Comparison of ENCODE assay signal across 21 cellular contexts in genomic region chr4:52877694-52878093, GRCh38. TPM values are rescaled to one million over a fixed set of nuclear protein-coding genes. Genes with fewer than 3 reads are reported as not detected.
DNase-seq lines count a peak whose midpoint lies in the region; ATAC-seq, FAIRE-seq and TF ChIP-seq lines count a peak whose summit lies in the region.
"Had no signal": no experiment of that assay in that cellular context is flagged by ENCODE, and none has a peak within 500 bp of the region (broad histone marks: within the 10 kb centered on the region; RNA-seq: fewer than 3 reads in every experiment).

No MANE protein-coding gene starts in this region.

- CTCF ChIA-PET in H1 (lab: Charles Lee; ENCODE audit: partially characterized antibody), result interaction anchor here (0.6 to 1.4 kb wide), 8 partner anchors 9 to 332 kb away, joined by 3 to 4 read pairs (median 3); no protein-coding TSS in a partner anchor

- no peak overlapping the region for H2BK120ac ChIP-seq in H1 (replicated peaks; ENCODE audit: low read depth, low read length)

- peak overlapping the region; percentile 63; the same call in 1 of the 2 replicates for H2BK20ac ChIP-seq in H1 (ENCODE audit: low read length)

- POLR2A ChIA-PET in H1 (lab: Charles Lee; ENCODE audit: partially characterized antibody), result interaction anchor here (0.6 to 3.7 kb wide), 7 partner anchors 10 to 155 kb away, joined by 3 to 16 read pairs (median 7); no protein-coding TSS in a partner anchor

- peaks cover 3% of the 10 kb centered on the region for H3F3A ChIP-seq in neural progenitor cell (ENCODE audit: low read depth)

- H4K8ac ChIP-seq in H1 (ENCODE audit: extremely low read depth, insufficient read depth, low read length), result no peak overlapping the region

- no peak overlapping the region for H2BK15ac ChIP-seq in H1 (ENCODE audit: low read length)

- TF ChIP-seq CTCF in H1 (IDR thresholded peaks at IDR 0.05; ENCODE audit: control extremely low read depth in 1 of 3, insufficient read depth in 1 of 3, low read depth in 1 of 3, low read length in 3 of 3) (no peak), neural progenitor cell (IDR thresholded peaks at IDR 0.05) (no peak)

- H3K23ac ChIP-seq in H1 (ENCODE audit: insufficient read length), result no peak overlapping the region

- H3K9me3 ChIP-seq in H1 (ENCODE audit: insufficient read depth in 2 of 2, low read depth in 1 of 2, low read length in 1 of 2) (no peaks in the 10 kb centered on the region), neural progenitor cell (ENCODE audit: low read depth) (no peaks in the 10 kb centered on the region)
- H3K9me3 ChIP-seq: MG63 had no signal

- no peak for ATAC-seq in HG03175 (IDR thresholded peaks at IDR 0.05; ENCODE audit: unreplicated experiment)
- ATAC-seq: GM12878, HCT116, SK-N-SH treated with all-trans-retinoic acid at 6 μM for 48 hours had no signal

- peak overlapping the region; percentile 91 for H2BK12ac ChIP-seq in H1 (ENCODE audit: low read depth, low read length)

- no peak for TF ChIP-seq POLR2A in H1 (IDR thresholded peaks at IDR 0.05; ENCODE audit: control extremely low read depth in 1 of 2, low read depth in 2 of 2, low read length in 2 of 2)

- peaks cover 53% of the 10 kb centered on the region for H3K4me1 Mint-ChIP-seq in neural progenitor cell

- FAIRE-seq in H1 (lab: Jason Lieb, UNC), result no peak
- FAIRE-seq: GM12878 had no signal

- H3K79me1 ChIP-seq in H1 (ENCODE audit: low read depth, low read length), result no peaks in the 10 kb centered on the region

- H3K27ac ChIP-seq in H1 (ENCODE audit: low read depth, low read length) (no peak overlapping the region), neural progenitor cell (no peak overlapping the region)
- H3K27ac ChIP-seq: PC-9, RWPE1 had no signal

- H4K91ac ChIP-seq in H1 (replicated peaks; ENCODE audit: insufficient read length, low read length), result no peak overlapping the region

- DNase-seq in EH (ENCODE audit: low read depth) (peak; percentile 11), HT1080 (ENCODE audit: low read depth) (peak; percentile 6), H1 (ENCODE audit: low read depth in 1 of 2, low spot score in 2 of 2) (no peak), neural progenitor cell (ENCODE audit: low spot score) (peak; percentile 52), MV-4-11 (lab: John Stamatoyannopoulos, UW) (no peak), DMS79 (lab: John Stamatoyannopoulos, UW) (no peak)
- DNase-seq: CD4-positive, CD25-positive, alpha-beta regulatory T cell; GOT3; Kasumi-1; MG63; NCI-H1048; NCI-H1417 treated with DMSO at 0.1 percent for 48 hours; NCI-H187; NCI-H69; PC-9; SIG-M5 had no signal

- peaks cover 8% of the 10 kb centered on the region for H3K27me3 Mint-ChIP-seq in neural progenitor cell (ENCODE audit: insufficient read depth, low read depth)
- H3K27me3 Mint-ChIP-seq: CD4-positive, CD25-positive, alpha-beta regulatory T cell had no signal

- TF ChIP-seq RAD21 in H1 (IDR thresholded peaks at IDR 0.05 in 1 of 2, conservative IDR thresholded peaks at IDR 0.05 in 1 of 2; ENCODE audit: low read depth in 2 of 2, low read length in 2 of 2), result peak in 1 of 2 experiments; percentile 1; a peak in 1 of 4 replicates

- H2AK5ac ChIP-seq in H1 (ENCODE audit: low read depth, low read length), result no peak overlapping the region

- H3K4me1 ChIP-seq in H1 (replicated peaks in 1 of 4; ENCODE audit: control insufficient read depth in 3 of 4, insufficient read depth in 4 of 4, low read length in 3 of 4), result peaks cover 6 to 28% (median 21%) of the 10 kb centered on the region in 4 experiments
- peaks cover 27% of the 10 kb centered on the region for H3K4me1 ChIP-seq in neural progenitor cell

- no peaks in the 10 kb centered on the region for H3K23me2 ChIP-seq in H1 (ENCODE audit: low read depth, low read length)

- peak overlapping the region; percentile 1; the same call in 1 of the 2 replicates for H2BK5ac ChIP-seq in H1 (ENCODE audit: low read depth, low read length)

- no peak overlapping the region for H3K56ac ChIP-seq in H1 (replicated peaks; ENCODE audit: insufficient read length, low read depth, low read length)

- TF ChIP-seq EP300 in H1 (IDR thresholded peaks at IDR 0.05; ENCODE audit: borderline replicate concordance in 1 of 2, low read depth in 2 of 2, low read length in 2 of 2), result no peak

- H2AFZ ChIP-seq in H1 (ENCODE audit: low read length) (no peak overlapping the region), neural progenitor cell (replicated peaks) (no peak overlapping the region)
- H2AFZ ChIP-seq: PC-9 had no signal

- no peak overlapping the region for H4K5ac ChIP-seq in H1 (ENCODE audit: insufficient read length, low read depth, low read length)

- H3K4me3 Mint-ChIP-seq in neural progenitor cell, result no peak overlapping the region
- H3K4me3 Mint-ChIP-seq: CD4-positive, CD25-positive, alpha-beta regulatory T cell had no signal

- no peak overlapping the region for H3K14ac ChIP-seq in H1 (ENCODE audit: insufficient read length)

- no peaks in the 10 kb centered on the region for H3K79me2 ChIP-seq in H1 (ENCODE audit: control insufficient read depth in 1 of 2, insufficient read depth in 2 of 2, low read length in 2 of 2)
- no peaks in the 10 kb centered on the region for H3K79me2 ChIP-seq in neural progenitor cell (ENCODE audit: low read depth)

- peaks cover 2% of the 10 kb centered on the region for H3K36me3 Mint-ChIP-seq in neural progenitor cell

- no peak overlapping the region for H3K18ac ChIP-seq in H1 (ENCODE audit: extremely low read depth, low read length)

- peaks cover 2% of the 10 kb centered on the region for H3K9me3 Mint-ChIP-seq in neural progenitor cell
- H3K9me3 Mint-ChIP-seq: CD4-positive, CD25-positive, alpha-beta regulatory T cell had no signal

- H3K36me3 ChIP-seq in H1 (ENCODE audit: control insufficient read depth in 2 of 4, insufficient read depth in 4 of 4, low read length in 3 of 4) (no peaks in the 10 kb centered on the region), neural progenitor cell (no peaks in the 10 kb centered on the region)

- no peak overlapping the region; a peak in 1 of 4 replicates for H3K4me2 ChIP-seq in H1 (ENCODE audit: insufficient read depth in 1 of 2, low read depth in 2 of 2, low read length in 2 of 2)
- peak overlapping the region; percentile 19 for H3K4me2 ChIP-seq in neural progenitor cell
- H3K4me2 ChIP-seq: PC-9 had no signal

- H4K20me1 ChIP-seq in H1 (replicated peaks in 1 of 2; ENCODE audit: control insufficient read depth in 1 of 2, insufficient read depth in 2 of 2, low read length in 2 of 2), result no peaks in the 10 kb centered on the region
- peaks cover 4% of the 10 kb centered on the region for H4K20me1 ChIP-seq in neural progenitor cell (ENCODE audit: low read depth)

- peak overlapping the region; percentile 34 for H3K27ac Mint-ChIP-seq in neural progenitor cell
- H3K27ac Mint-ChIP-seq: CD4-positive, CD25-positive, alpha-beta regulatory T cell had no signal

- H3K4me3 ChIP-seq in H1 (ENCODE audit: extremely low read depth in 1 of 4, insufficient read depth in 2 of 4, low read depth in 3 of 4, low read length in 4 of 4) (no peak overlapping the region), neural progenitor cell (no peak overlapping the region)
- H3K4me3 ChIP-seq: GM12878, MG63, PC-9 had no signal

- WGBS in H1 (ENCODE audit: extremely low coverage in 1 of 2, insufficient coverage in 1 of 2, insufficient read length in 1 of 2, insufficient replicate concordance in 2 of 2, low coverage in 1 of 2, low lambda C conversion rate in 2 of 2, missing lambda C conversion rate in 1 of 2), 2 experiments, result 82% methylated on average over 6 of the region's 6 CpGs; no CpG with 5 or more reads in 1 of the 2 experiments

- H3K9ac ChIP-seq in H1 (replicated peaks in 1 of 4; ENCODE audit: extremely low read depth in 1 of 4, low read depth in 3 of 4, low read length in 3 of 4), result no peak overlapping the region
- no peak overlapping the region for H3K9ac ChIP-seq in neural progenitor cell

- no peak overlapping the region for H3K4ac ChIP-seq in H1 (replicated peaks; ENCODE audit: insufficient read length, low read depth, low read length)

- H3K27me3 ChIP-seq in H1 (replicated peaks in 1 of 4; ENCODE audit: control insufficient read depth in 3 of 4, extremely low read depth in 1 of 4, insufficient read depth in 3 of 4, low read length in 3 of 4) (no peaks in the 10 kb centered on the region; a peak in 1 of 7 replicates), neural progenitor cell (peaks cover 3% of the 10 kb centered on the region)
- H3K27me3 ChIP-seq: MG63 had no signal

TF ChIP-seq in H1, 55 proteins besides CTCF, POLR2A, EP300 and RAD21:
- TF ChIP-seq ASH2L (IDR thresholded peaks at IDR 0.05; ENCODE audit: low read length) (no peak), TEAD4 (IDR thresholded peaks at IDR 0.05; ENCODE audit: low read depth, low read length) (peak; percentile 72)

RNA-seq across cellular contexts. Expression of gene RASL11B, which starts 15.6 kb away (rescaled TPM):
- not detected in 2 replicates for total RNA-seq in HT1080 (2014; rRNA removed; shearing (Covaris generic))
- polyA plus RNA-seq in HT1080 (2015; cell fraction: cytosol; rRNA removed), result 0.17 and 0.21 TPM in 2 replicates
- 0.07 TPM in 1 of 2 replicates, not detected in the other for polyA plus RNA-seq in HT1080 (2015; cell fraction: nucleus; rRNA removed)
- total RNA-seq in H1 (2021; fragmentation: NEBNext Ultra II Directional; extraction: Animal tissue kit (Norgen Biotek cat#: 25700)), result 71.4 and 75.5 TPM in 2 replicates
- 43.4 and 49.8 TPM in 2 replicates for polyA plus RNA-seq in H1 (2011; rRNA removed)
- 56.0 TPM for polyA plus RNA-seq in H1 (2011; cell fraction: cytosol; rRNA removed)
- polyA plus RNA-seq in H1 (2011; cell fraction: nucleus; rRNA removed), result 36.6 TPM
- 38.7 to 54.6 TPM (median 48.5 TPM) in 4 replicates for polyA plus RNA-seq in H1 (2012, experiment 1 of 2)
- polyA plus RNA-seq in H1 (2012, experiment 2 of 2), result 63.2 TPM
- 69.8 TPM for polyA plus RNA-seq in H1 (2013, experiment 1 of 2)
- polyA plus RNA-seq in H1 (2013, experiment 2 of 2), result 72.4 TPM
- polyA minus RNA-seq in H1 (2011; rRNA and poly(A)+ RNA removed), result 63.6 and 88.9 TPM in 2 replicates
- 42.1 TPM for polyA minus RNA-seq in H1 (2011; cell fraction: cytosol; rRNA and poly(A)+ RNA removed)
- 63.3 TPM for polyA minus RNA-seq in H1 (2011; cell fraction: nucleus; rRNA and poly(A)+ RNA removed)
- total RNA-seq in neural progenitor cell (ENCODE audit: low replicate concordance), result 6.8 and 10.1 TPM in 2 replicates
- total RNA-seq: PC-9 had no signal

Comparison
In these comparisons a context has a peak if more than half of its experiments do, and no peak if none do; other contexts are left out.
1. DNase-seq: peak in EH (single experiment), HT1080 (single experiment) and neural progenitor cell (single experiment); none in H1 (0 of 2), MV-4-11 (single experiment) and DMS79 (single experiment).